ENCODE assay signal across 35 cellular contexts in genomic region chr15:74034206-74034755, GRCh38. TPM values are rescaled to one million over a fixed set of nuclear protein-coding genes. Genes with fewer than 3 reads are reported as not detected.
"Had no signal": no experiment of that assay in that cellular context is flagged by ENCODE, and none has a peak within 500 bp of the region (broad histone marks: within the 10 kb centered on the region; RNA-seq: fewer than 3 reads in every experiment).

No MANE protein-coding gene starts in this region.

- H3K27me3 Mint-ChIP-seq: activated B cell treated with CpG ODN at 0.5 μM for 24 hours; activated naive CD8-positive, alpha-beta T cell treated with anti-CD3 and anti-CD28 coated beads, Interleukin-2, amount 10 ng/mL, durations not matched to agents 7 days and 5 days; central memory CD8-positive, alpha-beta T cell; dendritic cell treated with granulocyte-macrophage colony-stimulating factor and Interleukin-4, amounts not matched to agents 40 ng/mL and 50 ng/mL, for 4 days; T-helper 17 cell had no signal

- H3K9me3 Mint-ChIP-seq: activated B cell treated with CpG ODN at 0.5 μM for 24 hours; activated naive CD4-positive, alpha-beta T cell treated with anti-CD3 and anti-CD28 coated beads for 36 hours; activated naive CD4-positive, alpha-beta T cell treated with anti-CD3 and anti-CD28 coated beads, Interleukin-2, amount 50 U/mL, for 72 hours; activated naive CD8-positive, alpha-beta T cell treated with anti-CD3 and anti-CD28 coated beads, Interleukin-2, amount 10 ng/mL, durations not matched to agents 7 days and 5 days; activated T-helper 1 cell treated with anti-CD3 and anti-CD28 coated beads, Interleukin-12 subunit alpha, Interleukin-12 subunit beta, Interleukin-2, Interleukin-4 antibody, amounts not matched to agents 30 ng/mL and 10 ng/mL and 1 ng/mL, durations not matched to agents 14 hours and 24 hours and 36 hours; activated T-helper 2 cell treated with anti-CD3 and anti-CD28 coated beads, Interferon-gamma antibody, Interleukin-2, Interleukin-4, amounts not matched to agents 10 μg/mL and 5 μg/mL and 100 μg/mL, durations not matched to agents 14 hours and 24 hours and 36 hours; central memory CD8-positive, alpha-beta T cell; dendritic cell treated with granulocyte-macrophage colony-stimulating factor and Interleukin-4, amounts not matched to agents 40 ng/mL and 50 ng/mL, for 4 days; T-helper 2 cell treated with Interferon-gamma antibody and Interleukin-4, amounts not matched to agents 5 μg/mL and 100 μg/mL, for 36 hours had no signal

- H3K4me3 Mint-ChIP-seq: activated B cell treated with CpG ODN at 0.5 μM for 24 hours; activated naive CD4-positive, alpha-beta T cell treated with anti-CD3 and anti-CD28 coated beads for 36 hours; activated naive CD8-positive, alpha-beta T cell treated with anti-CD3 and anti-CD28 coated beads, Interleukin-2, amount 10 ng/mL, durations not matched to agents 7 days and 5 days; activated T-helper 1 cell treated with anti-CD3 and anti-CD28 coated beads, Interleukin-12 subunit alpha, Interleukin-12 subunit beta, Interleukin-2, Interleukin-4 antibody, amounts not matched to agents 30 ng/mL and 10 ng/mL and 1 ng/mL, durations not matched to agents 14 hours and 24 hours and 36 hours; central memory CD8-positive, alpha-beta T cell; dendritic cell treated with granulocyte-macrophage colony-stimulating factor and Interleukin-4, amounts not matched to agents 40 ng/mL and 50 ng/mL, for 4 days; T-helper 17 cell; T-helper 2 cell treated with Interferon-gamma antibody and Interleukin-4, amounts not matched to agents 5 μg/mL and 100 μg/mL, for 36 hours had no signal

- H3K4me1 Mint-ChIP-seq: activated B cell treated with CpG ODN at 0.5 μM for 24 hours had no signal

- ATAC-seq: activated CD4-positive, CD25-positive, alpha-beta regulatory T cell treated with anti-CD3 and anti-CD28 coated beads, Interleukin-2, amount 50 U/mL, for 24 hours; activated naive CD4-positive, alpha-beta T cell treated with anti-CD3 and anti-CD28 coated beads, Interleukin-2, amount 50 U/mL, for 72 hours; gastroesophageal sphincter; heart right ventricle; T-helper 17 cell had no signal

- DNase-seq: activated B cell treated with CpG ODN at 0.5 μM for 24 hours; activated CD4-positive, alpha-beta T cell treated with anti-CD3 and anti-CD28 coated beads for 48 hours; activated CD4-positive, alpha-beta T cell treated with anti-CD3 and anti-CD28 coated beads, Interleukin-2, amount 50 U/mL, for 1 hour; activated CD4-positive, alpha-beta T cell treated with anti-CD3 and anti-CD28 coated beads, Interleukin-2, amount 50 U/mL, for 48 hours; activated CD8-positive, alpha-beta memory T cell treated with anti-CD3 and anti-CD28 coated beads, Interleukin-2, amount 50 U/mL, for 48 hours; activated effector memory CD4-positive, alpha-beta T cell treated with anti-CD3 and anti-CD28 coated beads, Interleukin-2, amount 50 U/mL, for 16 hours; activated naive CD4-positive, alpha-beta T cell treated with anti-CD3 and anti-CD28 coated beads for 36 hours; activated naive CD8-positive, alpha-beta T cell treated with anti-CD3 and anti-CD28 coated beads, Interleukin-2, amount 10 ng/mL, durations not matched to agents 7 days and 5 days; activated T-cell treated with anti-CD3 and anti-CD28 coated beads for 4 hours; activated T-cell treated with anti-CD3 and anti-CD28 coated beads, Interleukin-2, amount 50 U/mL, for 48 hours; brain microvascular endothelial cell; dorsolateral prefrontal cortex; effector memory CD4-positive, alpha-beta T cell; esophagus squamous epithelium; foreskin melanocyte; heart right ventricle; T-helper 1 cell; T-helper 17 cell; T1000; WERI-Rb-1 had no signal

- H3K27ac Mint-ChIP-seq: activated B cell treated with CpG ODN at 0.5 μM for 24 hours; activated naive CD4-positive, alpha-beta T cell treated with anti-CD3 and anti-CD28 coated beads for 36 hours; activated naive CD8-positive, alpha-beta T cell treated with anti-CD3 and anti-CD28 coated beads, Interleukin-2, amount 10 ng/mL, durations not matched to agents 7 days and 5 days; activated T-helper 1 cell treated with anti-CD3 and anti-CD28 coated beads, Interleukin-12 subunit alpha, Interleukin-12 subunit beta, Interleukin-2, Interleukin-4 antibody, amounts not matched to agents 30 ng/mL and 10 ng/mL and 1 ng/mL, durations not matched to agents 14 hours and 24 hours and 36 hours; activated T-helper 2 cell treated with anti-CD3 and anti-CD28 coated beads, Interferon-gamma antibody, Interleukin-2, Interleukin-4, amounts not matched to agents 10 μg/mL and 5 μg/mL and 100 μg/mL, durations not matched to agents 14 hours and 24 hours and 36 hours; dendritic cell treated with granulocyte-macrophage colony-stimulating factor and Interleukin-4, amounts not matched to agents 40 ng/mL and 50 ng/mL, for 4 days; T-helper 17 cell; T-helper 2 cell treated with Interferon-gamma antibody and Interleukin-4, amounts not matched to agents 5 μg/mL and 100 μg/mL, for 36 hours had no signal

RNA-seq across cellular contexts. Expression of gene GOLGA6A, which starts 48.1 kb away (rescaled TPM):
- total RNA-seq: activated B cell treated with CpG ODN at 0.5 μM for 24 hours; activated T-helper 1 cell treated with anti-CD3 and anti-CD28 coated beads, Interleukin-12 subunit alpha, Interleukin-12 subunit beta, Interleukin-2, Interleukin-4 antibody, amounts not matched to agents 30 ng/mL and 10 ng/mL and 1 ng/mL, durations not matched to agents 14 hours and 24 hours and 36 hours; activated T-helper 2 cell treated with anti-CD3 and anti-CD28 coated beads, Interferon-gamma antibody, Interleukin-2, Interleukin-4, amounts not matched to agents 10 μg/mL and 5 μg/mL and 100 μg/mL, durations not matched to agents 14 hours and 24 hours and 36 hours; ascending aorta; bronchial epithelial cell; cardiac septum; endothelial cell of umbilical vein; esophagus squamous epithelium; fibroblast of villous mesenchyme; glomerular endothelial cell; heart right ventricle; hepatocyte had no signal
